Comparison of ENCODE assay signal across 8 cellular contexts in the genomic region with DNA sequence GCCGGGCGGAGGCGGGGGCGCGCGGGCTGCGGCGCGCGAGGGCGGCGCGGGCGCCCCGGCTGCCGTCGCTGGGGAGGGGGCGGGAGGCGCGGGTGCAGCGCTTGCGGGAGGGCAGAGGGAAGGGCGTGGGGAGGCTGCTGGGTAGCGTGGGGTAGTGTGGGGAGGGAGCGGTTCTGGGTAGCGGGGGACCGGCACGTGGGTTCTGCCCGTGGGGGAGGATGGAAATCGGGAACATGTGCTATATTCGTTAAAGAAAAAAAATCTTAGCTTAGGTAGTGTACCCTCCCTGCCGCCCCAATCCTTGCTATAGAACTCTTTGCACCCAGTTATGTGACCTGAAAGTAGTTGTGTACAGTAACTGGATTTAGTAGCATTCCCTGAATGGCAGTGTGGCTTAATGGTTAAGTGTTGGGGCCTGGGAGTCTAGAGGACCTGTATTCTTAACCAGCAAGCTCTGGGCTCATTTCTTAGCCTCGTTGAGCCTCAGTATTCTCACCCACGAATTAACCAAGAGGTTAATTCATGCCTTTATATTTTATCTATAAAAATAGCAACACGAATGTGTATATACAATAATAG. TPM values are rescaled to one million over a fixed set of nuclear protein-coding genes. Genes with fewer than 3 reads are reported as not detected.
DNase-seq lines count a peak whose midpoint lies in the region; ATAC-seq and TF ChIP-seq lines count a peak whose summit lies in the region.

No MANE protein-coding gene starts in this region.

- TF ChIP-seq CTCF in hepatocyte (IDR thresholded peaks at IDR 0.05; ENCODE audit: poor library complexity), result no peak
- TF ChIP-seq CTCF in GM10266 (IDR thresholded peaks at IDR 0.05; ENCODE audit: control insufficient read depth, insufficient read depth, low read depth, missing control alignments), result no peak

- DNase-seq in NCI-H345 (lab: John Stamatoyannopoulos, UW), result peak; percentile 20
- DNase-seq in NCI-H345 treated with DMSO at 0.1 percent for 48 hours (lab: John Stamatoyannopoulos, UW; ENCODE audit: unreplicated experiment), result no peak
- peak; percentile 34 for DNase-seq in NCI-H69 (lab: John Stamatoyannopoulos, UW)
- DNase-seq in activated naive CD4-positive, alpha-beta T cell treated with anti-CD3 and anti-CD28 coated beads, Interleukin-2, amount 50 U/mL, for 72 hours (ENCODE audit: low spot score in 2 of 2), result peak in 1 of 2 donors; percentile 56
- no peak for DNase-seq in hepatocyte (ENCODE audit: low spot score)
- no peak for DNase-seq in amniotic stem cell (lab: John Stamatoyannopoulos, UW)
- DNase-seq in GM10266 (ENCODE audit: extremely low spot score), result no peak

- peak overlapping the region; percentile 92 for H3K9ac ChIP-seq in skeletal muscle satellite cell (ENCODE audit: low read depth, low read length)

- peak overlapping the region; percentile 98 for H3K4me2 ChIP-seq in hepatocyte
- peak overlapping the region; percentile 92 for H3K4me2 ChIP-seq in skeletal muscle satellite cell (ENCODE audit: low read length)

- peak overlapping the region; percentile 66 to 95 for H3K27ac Mint-ChIP-seq in activated naive CD4-positive, alpha-beta T cell treated with anti-CD3 and anti-CD28 coated beads, Interleukin-2, amount 50 U/mL, for 72 hours

- no peaks in the 10 kb centered on the region for H3K27me3 ChIP-seq in hepatocyte
- no peaks in the 10 kb centered on the region for H3K27me3 ChIP-seq in skeletal muscle satellite cell (ENCODE audit: control insufficient read depth, insufficient read depth, low read length)

- H3K9me3 ChIP-seq in hepatocyte (ENCODE audit: low read depth) (no peaks in the 10 kb centered on the region), skeletal muscle satellite cell (replicated peaks; ENCODE audit: low read length) (no peaks in the 10 kb centered on the region)

- WGBS in hepatocyte (ENCODE audit: low lambda C conversion rate, missing lambda C conversion rate), result 5% methylated on average over 13 of the region's 35 CpGs

- no peaks in the 10 kb centered on the region for H3K9me3 Mint-ChIP-seq in activated naive CD4-positive, alpha-beta T cell treated with anti-CD3 and anti-CD28 coated beads, Interleukin-2, amount 50 U/mL, for 72 hours

- peak overlapping the region; percentile 66 for H2AFZ ChIP-seq in hepatocyte

- H3K36me3 ChIP-seq in hepatocyte (replicated peaks; ENCODE audit: insufficient read depth, low read depth), result no peaks in the 10 kb centered on the region
- H3K36me3 ChIP-seq in skeletal muscle satellite cell (ENCODE audit: insufficient read depth, low read length), result peaks cover 3% of the 10 kb centered on the region

- peaks cover 37% of the 10 kb centered on the region for H4K20me1 ChIP-seq in hepatocyte (ENCODE audit: insufficient read depth, poor library complexity, severe bottlenecking)

- peak overlapping the region; percentile 23 for H3K27ac ChIP-seq in hepatocyte

- peaks cover 0 to 9% of the 10 kb centered on the region in 2 donors for H3K36me3 Mint-ChIP-seq in activated naive CD4-positive, alpha-beta T cell treated with anti-CD3 and anti-CD28 coated beads, Interleukin-2, amount 50 U/mL, for 72 hours

- peak overlapping the region; percentile 85 for H3K4me3 ChIP-seq in hepatocyte
- peak overlapping the region; percentile 84 for H3K4me3 ChIP-seq in skeletal muscle satellite cell (ENCODE audit: low read length)

- peaks cover 15% of the 10 kb centered on the region for H3K4me1 ChIP-seq in hepatocyte (ENCODE audit: insufficient read depth)
- H3K4me1 ChIP-seq in skeletal muscle satellite cell (ENCODE audit: control insufficient read depth, insufficient read depth, low read length), result peaks cover 19% of the 10 kb centered on the region

- ATAC-seq in activated naive CD4-positive, alpha-beta T cell treated with anti-CD3 and anti-CD28 coated beads, Interleukin-2, amount 50 U/mL, for 72 hours, result peak in 1 of 2 donors; percentile 54

- H3K79me2 ChIP-seq in hepatocyte, result peaks cover 51% of the 10 kb centered on the region

- H3K9me2 ChIP-seq in hepatocyte (replicated peaks; ENCODE audit: insufficient read depth), result no peaks in the 10 kb centered on the region

RNA-seq across cellular contexts. Expression of gene RABEP1, which starts 0.6 kb away (rescaled TPM):
- total RNA-seq in activated naive CD4-positive, alpha-beta T cell treated with anti-CD3 and anti-CD28 coated beads, Interleukin-2, amount 50 U/mL, for 72 hours, result 10 to 100 TPM; 49.7 to 52.1 TPM
- total RNA-seq in hepatocyte, result 35.2 and 47.9 TPM in 2 replicates
- polyA plus RNA-seq in hepatocyte, result 31.0 and 31.7 TPM in 2 replicates
- total RNA-seq in skeletal muscle satellite cell (2012; rRNA removed), result 31.7 and 37.0 TPM in 2 replicates

RNA-seq across cellular contexts. Expression of gene SCIMP, which starts 48.1 kb away (rescaled TPM):
- total RNA-seq in activated naive CD4-positive, alpha-beta T cell treated with anti-CD3 and anti-CD28 coated beads, Interleukin-2, amount 50 U/mL, for 72 hours, result under 1 TPM in 1 of 2 donors, not detected in 1; 0.14 TPM
- total RNA-seq in hepatocyte, result 0.03 TPM in 1 of 2 replicates, not detected in the other
- 0.07 and 0.57 TPM in 2 replicates for polyA plus RNA-seq in hepatocyte
- not detected in 2 replicates for total RNA-seq in skeletal muscle satellite cell (2012; rRNA removed)

Comparison
In these comparisons a context has a peak if more than half of its experiments do, and no peak if none do; other contexts are left out.
1. DNase-seq: peak in NCI-H345 (single experiment) and NCI-H69 (single experiment); none in NCI-H345 treated with DMSO at 0.1 percent for 48 hours (single experiment), hepatocyte (single experiment), amniotic stem cell (single experiment) and GM10266 (single experiment).